In the genomic region with DNA sequence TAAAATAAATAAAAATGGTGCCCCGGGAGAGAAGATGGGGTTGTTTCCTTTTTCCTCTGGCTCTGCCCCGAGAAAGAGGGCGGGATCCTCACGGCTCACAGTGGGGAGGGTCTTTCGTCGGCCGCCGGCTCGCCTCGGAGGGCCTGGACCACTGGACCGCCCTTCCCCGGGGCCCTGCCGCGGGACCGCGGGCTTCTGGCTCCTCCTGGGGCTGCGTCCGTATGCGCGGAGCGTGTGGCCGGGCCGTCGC, we compare ENCODE assay signal across 8 cellular contexts. TPM values are rescaled to one million over a fixed set of nuclear protein-coding genes. Genes with fewer than 3 reads are reported as not detected.
DNase-seq lines count a peak whose midpoint lies in the region; ATAC-seq and TF ChIP-seq lines count a peak whose summit lies in the region.

No MANE protein-coding gene starts in this region.

- H3K9me3 ChIP-seq in mononuclear cell (ENCODE audit: low read depth, low read length) (no peaks in the 10 kb centered on the region), PC-3 (ENCODE audit: low read length) (no peaks in the 10 kb centered on the region)

- peaks cover 92% of the 10 kb centered on the region for H3K27me3 ChIP-seq in mononuclear cell (ENCODE audit: insufficient read depth, low read length)
- H3K27me3 ChIP-seq in PC-3 (ENCODE audit: low read length), result peaks cover 24% of the 10 kb centered on the region; the same call in 1 of the 2 replicates

- no TSS peak for BruUV-seq in PC-3 (replicated peaks; lab: Mats Ljungman, UMichigan)

- peak; percentile 19 for ATAC-seq in HG03066 (IDR thresholded peaks at IDR 0.05; ENCODE audit: low read depth, unreplicated experiment)
- ATAC-seq in activated naive CD8-positive, alpha-beta T cell treated with anti-CD3 and anti-CD28 coated beads, Interleukin-2, amount 50 U/mL, for 24 hours, result peak; percentile 5
- no peak for ATAC-seq in PC-3

- H3K9me2 ChIP-seq in PC-3 (replicated peaks; ENCODE audit: low read length), result no peaks in the 10 kb centered on the region

- H3K4me1 ChIP-seq in mononuclear cell (ENCODE audit: insufficient read depth, low read length), result peaks cover 45% of the 10 kb centered on the region
- H3K4me1 ChIP-seq in PC-3 (ENCODE audit: insufficient read depth, low read length), result peaks cover 19% of the 10 kb centered on the region

- H3K4me3 Mint-ChIP-seq in activated naive CD8-positive, alpha-beta T cell treated with anti-CD3 and anti-CD28 coated beads, Interleukin-2, amount 50 U/mL, for 24 hours, result no peak overlapping the region

- CTCF ChIA-PET in PC-3 (lab: Charles Lee), result no interaction called here

- no peaks in the 10 kb centered on the region for H4K20me1 ChIP-seq in PC-3 (ENCODE audit: low read length)

- H3K4me3 ChIP-seq in GM12865 (ENCODE audit: low read depth, low read length) (peak overlapping the region; percentile 98), mononuclear cell (ENCODE audit: low read length) (peak overlapping the region; percentile 7), PC-3 (ENCODE audit: low read length) (no peak overlapping the region)

- no peaks in the 10 kb centered on the region for H3F3A ChIP-seq in PC-3 (ENCODE audit: low read length, unreplicated experiment)

- H3K9ac ChIP-seq in PC-3 (ENCODE audit: low read length), result no peak overlapping the region

- intact Hi-C loops in PC-3 (cut with micrococcal nuclease), result no loop called here

- peaks cover 29% of the 10 kb centered on the region for H3K4me1 Mint-ChIP-seq in activated naive CD8-positive, alpha-beta T cell treated with anti-CD3 and anti-CD28 coated beads, Interleukin-2, amount 50 U/mL, for 24 hours

- H3K27me3 Mint-ChIP-seq in activated naive CD8-positive, alpha-beta T cell treated with anti-CD3 and anti-CD28 coated beads, Interleukin-2, amount 50 U/mL, for 24 hours, result peaks cover 68% of the 10 kb centered on the region

- no peak overlapping the region for H3K27ac ChIP-seq in PC-3 (ENCODE audit: low read length)

- no peak overlapping the region for H3K27ac Mint-ChIP-seq in activated naive CD8-positive, alpha-beta T cell treated with anti-CD3 and anti-CD28 coated beads, Interleukin-2, amount 50 U/mL, for 24 hours

- no peak overlapping the region for H2AFZ ChIP-seq in PC-3 (ENCODE audit: low read length)

- H3K36me3 ChIP-seq in PC-3 (ENCODE audit: low read depth, low read length), result no peaks in the 10 kb centered on the region

- POLR2A ChIA-PET in PC-3 (lab: Charles Lee; ENCODE audit: unreplicated experiment), result no interaction called here

- peaks cover 3% of the 10 kb centered on the region for H3K36me3 Mint-ChIP-seq in activated naive CD8-positive, alpha-beta T cell treated with anti-CD3 and anti-CD28 coated beads, Interleukin-2, amount 50 U/mL, for 24 hours (ENCODE audit: low read depth)

- H3K9me3 Mint-ChIP-seq in activated naive CD8-positive, alpha-beta T cell treated with anti-CD3 and anti-CD28 coated beads, Interleukin-2, amount 50 U/mL, for 24 hours, result no peaks in the 10 kb centered on the region

- H3K4me2 ChIP-seq in PC-3 (ENCODE audit: low read length), result no peak overlapping the region

- H3K79me2 ChIP-seq in PC-3 (ENCODE audit: low read length), result peaks cover 19% of the 10 kb centered on the region

- TF ChIP-seq CTCF in GM12865 (IDR thresholded peaks at IDR 0.05; ENCODE audit: insufficient read depth, low read depth, low read length, missing control alignments), result no peak
- no peak for TF ChIP-seq CTCF in GM20000 (IDR thresholded peaks at IDR 0.05; ENCODE audit: extremely low read depth, missing control alignments)
- TF ChIP-seq CTCF in PC-3 (conservative IDR thresholded peaks at IDR 0.05; ENCODE audit: low read depth, low read length), result no peak

- DNase-seq in GM12865 (ENCODE audit: low read depth) (no peak), GM20000 (ENCODE audit: low spot score) (no peak), PC-3 (no peak), dedifferentiated amniotic fluid mesenchymal stem cell (ENCODE audit: extremely low spot score) (no peak), NCI-H1436 treated with DMSO at 0.1 percent for 48 hours (lab: John Stamatoyannopoulos, UW) (no peak)
- DNase-seq in activated naive CD8-positive, alpha-beta T cell treated with anti-CD3 and anti-CD28 coated beads, Interleukin-2, amount 50 U/mL, for 24 hours, result no peak

RNA-seq across cellular contexts. Expression of a gene that starts 3.5 kb away (rescaled TPM):
- total RNA-seq in mononuclear cell (13.7 TPM), PC-3 (2014; rRNA removed) (8.9 and 11.7 TPM in 2 replicates)

RNA-seq across cellular contexts. Expression of a gene that starts 58.0 kb away (rescaled TPM):
- 101 TPM for total RNA-seq in mononuclear cell
- total RNA-seq in PC-3 (2014; rRNA removed), result 27.6 and 28.3 TPM in 2 replicates
